Comparison of ENCODE assay signal across 1 cellular context in genomic region chr2:239127513-239127912, GRCh38.
TF ChIP-seq lines count a peak whose summit lies in the region.

No MANE protein-coding gene starts in this region.

TF ChIP-seq in HepG2, 621 proteins besides CTCF, POLR2A, EP300 and RAD21 (continued from another document):
- TF ChIP-seq NCOA2 (CRISPR knock-in tag; IDR thresholded peaks at IDR 0.05) (0 out of 2 replicates have a peak, but pooled peaks have one; percentile 18), MED1 (CRISPR knock-in tag; IDR thresholded peaks at IDR 0.05) (peak; percentile 22; the same call in 1 of the 2 replicates), SP2 (CRISPR knock-in tag; IDR thresholded peaks at IDR 0.05) (no peak), MAZ (IDR thresholded peaks at IDR 0.05; ENCODE audit: borderline replicate concordance, low read depth, low read length) (no peak), MAZ (CRISPR knock-in tag; IDR thresholded peaks at IDR 0.05; ENCODE audit: low read depth) (no peak), ZNF512 (CRISPR knock-in tag; IDR thresholded peaks at IDR 0.05) (no peak), ESRRA (CRISPR knock-in tag; IDR thresholded peaks at IDR 0.05; ENCODE audit: low read depth) (peak; percentile 68; the same call in 1 of the 2 replicates), MYC (CRISPR knock-in tag; IDR thresholded peaks at IDR 0.05; ENCODE audit: borderline replicate concordance) (no peak), ZNF512B (CRISPR knock-in tag; IDR thresholded peaks at IDR 0.05; ENCODE audit: borderline replicate concordance) (no peak), ZNF891 (CRISPR knock-in tag; IDR thresholded peaks at IDR 0.05) (no peak), TCF12 (IDR thresholded peaks at IDR 0.05) (no peak), TCF12 (CRISPR knock-in tag; IDR thresholded peaks at IDR 0.05) (no peak), YEATS2 (CRISPR knock-in tag; IDR thresholded peaks at IDR 0.05; ENCODE audit: borderline replicate concordance) (no peak), SNAI1 (CRISPR knock-in tag; IDR thresholded peaks at IDR 0.05; ENCODE audit: borderline replicate concordance) (no peak), PAXIP1 (CRISPR knock-in tag; conservative IDR thresholded peaks at IDR 0.05) (peak; percentile 46; the same call in 1 of the 2 replicates), CEBPG (CRISPR knock-in tag; IDR thresholded peaks at IDR 0.05) (no peak), RARA (CRISPR knock-in tag; IDR thresholded peaks at IDR 0.05) (peak; percentile 68)
